8 cellular contexts compared by ENCODE assay signal in genomic region chr22:40487663-40488249, GRCh38.
DNase-seq lines count a peak whose midpoint lies in the region; ATAC-seq, FAIRE-seq and TF ChIP-seq lines count a peak whose summit lies in the region.

No MANE protein-coding gene starts in this region.

- H3K9me3 Mint-ChIP-seq in CD4-positive, alpha-beta T cell, result no peaks in the 10 kb centered on the region

- H3K4me3 Mint-ChIP-seq in CD4-positive, alpha-beta T cell, result no peak overlapping the region

- peak; percentile 76 for FAIRE-seq in GM12892 (lab: Jason Lieb, UNC)

- no peak for DNase-seq in CD4-positive, alpha-beta T cell
- DNase-seq in GM12892 (ENCODE audit: insufficient read length) (no peak), RKO (ENCODE audit: low spot score) (peak; percentile 61), erythroblast (lab: John Stamatoyannopoulos, UW) (peak; percentile 29 to 54), retinal pigment epithelial cell (ENCODE audit: low read depth) (no peak), HPDE6-E6E7 (ENCODE audit: extremely low spot score) (no peak), GF-D8 (lab: John Stamatoyannopoulos, UW) (no peak)

- CTCF ChIA-PET in CD4-positive, alpha-beta T cell (lab: Charles Lee), result interaction anchor here (0.7 to 3.7 kb wide), 8 partner anchors 27 to 165 kb away, joined by 3 to 39 read pairs (median 3); no protein-coding TSS in a partner anchor

- no peaks in the 10 kb centered on the region for H3K9me3 ChIP-seq in CD4-positive, alpha-beta T cell (ENCODE audit: control insufficient read depth, low read length)

- H3K4me1 Mint-ChIP-seq in CD4-positive, alpha-beta T cell (ENCODE audit: low read depth), result peaks cover 52% of the 10 kb centered on the region

- no peak overlapping the region for H3K27ac ChIP-seq in CD4-positive, alpha-beta T cell (ENCODE audit: low read depth, low read length)

- intact Hi-C loops in CD4-positive, alpha-beta T cell (cut with DNase I, micrococcal nuclease), result loop anchor here (1.0 to 2.0 kb wide), 2 partner anchors 25 to 50 kb away; no protein-coding TSS in a partner anchor

- POLR2A ChIA-PET in CD4-positive, alpha-beta T cell (lab: Charles Lee), result interaction anchor here (0.6 to 3.1 kb wide), 8 partner anchors 24 to 411 kb away, joined by 3 to 16 read pairs (median 3); partner anchors contain the start of gene MRTFA

- peak; percentile 53 for ATAC-seq in CD4-positive, alpha-beta T cell (ENCODE audit: poor library complexity)
- ATAC-seq in GM18907 (IDR thresholded peaks at IDR 0.05; ENCODE audit: unreplicated experiment), result no peak

- no peak for TF ChIP-seq POLR2A in GM12892 (IDR thresholded peaks at IDR 0.05; ENCODE audit: low read depth, low read length)
- TF ChIP-seq POLR2A in erythroblast (IDR thresholded peaks at IDR 0.05; ENCODE audit: low read length), result no peak

- peaks cover 14% of the 10 kb centered on the region for H3K36me3 Mint-ChIP-seq in CD4-positive, alpha-beta T cell (ENCODE audit: low read depth)

- H3K27me3 ChIP-seq in CD4-positive, alpha-beta T cell (ENCODE audit: control insufficient read depth, insufficient read depth, low read length), result no peaks in the 10 kb centered on the region

- peak overlapping the region; percentile 4 for H3K27ac Mint-ChIP-seq in CD4-positive, alpha-beta T cell

- peak; percentile 91 for TF ChIP-seq CTCF in CD4-positive, alpha-beta T cell (IDR thresholded peaks at IDR 0.05)
- TF ChIP-seq CTCF in retinal pigment epithelial cell (conservative IDR thresholded peaks at IDR 0.05; ENCODE audit: low read depth, low read length), result peak; percentile 77

- H3K27me3 Mint-ChIP-seq in CD4-positive, alpha-beta T cell, result no peaks in the 10 kb centered on the region

- no peak overlapping the region for H3K4me3 ChIP-seq in retinal pigment epithelial cell (ENCODE audit: low read length)

Comparison
In these comparisons a context has a peak if more than half of its experiments do, and no peak if none do; other contexts are left out.
1. DNase-seq: peak in RKO (single experiment) and erythroblast (2 of 2); none in CD4-positive, alpha-beta T cell (0 of 10), GM12892 (single experiment), retinal pigment epithelial cell (single experiment), HPDE6-E6E7 (single experiment) and GF-D8 (single experiment).